Comparison of ENCODE assay signal across 9 cellular contexts in genomic region chr12:67917811-67918210, GRCh38.
"Had no signal": no experiment of that assay in that cellular context is flagged by ENCODE, and none has a peak within 500 bp of the region (broad histone marks: within the 10 kb centered on the region; RNA-seq: fewer than 3 reads in every experiment).

No MANE protein-coding gene starts in this region.

- DNase-seq: GM23248, GOT3, H7, HFFc6, KBM-7 had no signal

- FAIRE-seq: HepG2 had no signal

- H3K9ac ChIP-seq: GM23248 had no signal

- H3K4me1 ChIP-seq: HAP-1 had no signal

- H3K4me3 ChIP-seq: GM23248, HAP-1 had no signal

- H3K27ac ChIP-seq: GM23248, HL-60 had no signal

- H3K9me3 ChIP-seq: HAP-1 had no signal

- H3K36me3 ChIP-seq: HAP-1 had no signal

- H2AFZ ChIP-seq: GM23248 had no signal

- ATAC-seq: HCT116, HepG2 had no signal
